In the genomic region with DNA sequence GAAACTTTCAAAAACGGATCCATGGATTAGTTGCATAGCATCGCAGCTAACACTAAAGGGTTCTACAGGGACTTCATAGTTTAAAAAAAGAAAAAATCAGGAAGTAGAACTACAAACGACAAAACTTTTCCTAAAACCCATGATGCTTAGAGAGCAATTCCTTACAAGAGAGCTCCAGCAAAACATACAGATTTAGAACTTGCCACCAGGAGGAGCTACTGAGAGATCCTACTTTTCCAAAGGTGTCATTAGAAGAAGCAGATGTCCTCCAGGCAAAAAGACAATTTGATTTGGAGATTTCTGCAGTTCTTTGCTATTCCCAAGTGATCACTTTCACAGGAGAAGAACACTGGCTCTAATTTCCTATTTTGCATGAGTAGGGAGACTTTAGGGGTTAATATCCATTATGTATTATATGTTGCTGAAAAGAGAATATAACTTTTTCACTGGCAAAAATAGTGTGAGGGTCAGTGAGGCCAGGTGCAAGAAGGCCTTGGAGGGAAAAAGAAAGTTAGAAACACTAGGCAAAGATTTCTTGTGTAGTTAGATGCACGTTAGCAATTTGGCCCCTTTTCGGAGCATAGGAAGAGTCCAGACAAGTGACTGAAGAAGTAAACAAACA, we compare ENCODE assay signal across 8 cellular contexts.
DNase-seq lines count a peak whose midpoint lies in the region; ATAC-seq, FAIRE-seq and TF ChIP-seq lines count a peak whose summit lies in the region.

No MANE protein-coding gene starts in this region.

- H3K9me2 ChIP-seq in PC-9 (ENCODE audit: insufficient read depth): no peaks in the 10 kb centered on the region

- no peak overlapping the region for H3K27ac Mint-ChIP-seq in activated naive CD4-positive, alpha-beta T cell treated with anti-CD3 and anti-CD28 coated beads, Interleukin-2, amount 10 ng/mL, durations not matched to agents 7 days and 5 days

- H3K4me1 Mint-ChIP-seq in activated naive CD4-positive, alpha-beta T cell treated with anti-CD3 and anti-CD28 coated beads, Interleukin-2, amount 10 ng/mL, durations not matched to agents 7 days and 5 days: no peaks in the 10 kb centered on the region

- H2AFZ ChIP-seq in PC-9: no peak overlapping the region

- H3K27me3 Mint-ChIP-seq in activated naive CD4-positive, alpha-beta T cell treated with anti-CD3 and anti-CD28 coated beads, Interleukin-2, amount 10 ng/mL, durations not matched to agents 7 days and 5 days: no peaks in the 10 kb centered on the region

- BruUV-seq in PC-9 (replicated peaks; lab: Mats Ljungman, UMichigan): no TSS peak

- H3K4me1 ChIP-seq in PC-9 (replicated peaks; ENCODE audit: insufficient read depth): no peaks in the 10 kb centered on the region
- H3K4me1 ChIP-seq in pancreas: no peaks in the 10 kb centered on the region

- ATAC-seq in pancreas (peak in 3 of 4 donors; percentile 43 to 53 (median 47)), HG03469 (IDR thresholded peaks at IDR 0.05; ENCODE audit: unreplicated experiment) (no peak)

- H3K4me2 ChIP-seq in PC-9: no peak overlapping the region

- WGBS in pancreas, 2 donors: 30 to 37% methylated on average over 5 of the region's 5 CpGs

- no peak overlapping the region for H3K4me3 ChIP-seq in PC-9
- no peak overlapping the region for H3K4me3 ChIP-seq in pancreas

- H3K27me3 ChIP-seq in PC-9 (ENCODE audit: insufficient read depth, low read depth) (no peaks in the 10 kb centered on the region), pancreas (no peaks in the 10 kb centered on the region)

- H3K9me3 Mint-ChIP-seq in activated naive CD4-positive, alpha-beta T cell treated with anti-CD3 and anti-CD28 coated beads, Interleukin-2, amount 10 ng/mL, durations not matched to agents 7 days and 5 days: no peaks in the 10 kb centered on the region

- FAIRE-seq in pancreas (lab: Jason Lieb, UNC): no peak

- no peaks in the 10 kb centered on the region for H3F3A ChIP-seq in PC-9 (ENCODE audit: insufficient read depth, low read depth)

- H3K4me3 Mint-ChIP-seq in activated naive CD4-positive, alpha-beta T cell treated with anti-CD3 and anti-CD28 coated beads, Interleukin-2, amount 10 ng/mL, durations not matched to agents 7 days and 5 days: no peak overlapping the region

- no peak overlapping the region for H3K27ac ChIP-seq in PC-9
- no peak overlapping the region for H3K27ac ChIP-seq in pancreas

- CTCF ChIA-PET in activated naive CD4-positive, alpha-beta T cell treated with anti-CD3 and anti-CD28 coated beads, Interleukin-2, amount 10 ng/mL, durations not matched to agents 7 days and 5 days (lab: Charles Lee): interaction anchor here (0.5 to 1.4 kb wide), 9 partner anchors 9 to 402 kb away, joined by 3 to 12 read pairs (median 3); no protein-coding TSS in a partner anchor
- CTCF ChIA-PET in PC-9 (lab: Charles Lee): interaction anchor here (0.7 kb wide), 1 partner anchor 609 kb away, joined by 3 read pairs; no protein-coding TSS in a partner anchor

- POLR2A ChIA-PET in PC-9 (lab: Charles Lee; ENCODE audit: unreplicated experiment): no interaction called here

- peak; percentile 30 for DNase-seq in activated naive CD4-positive, alpha-beta T cell treated with anti-CD3 and anti-CD28 coated beads, Interleukin-2, amount 10 ng/mL, durations not matched to agents 7 days and 5 days
- DNase-seq in activated naive CD4-positive, alpha-beta T cell (lab: John Stamatoyannopoulos, UW): no peak
- peak; percentile 35 for DNase-seq in HS-5 (ENCODE audit: low read depth)
- DNase-seq in PC-9: peak; percentile 3 to 54
- peak; percentile 20 for DNase-seq in epidermal melanocyte (ENCODE audit: insufficient read length, low spot score)
- peak in 1 of 6 donors; percentile 33 for DNase-seq in pancreas
- DNase-seq in cortex of kidney (lab: John Stamatoyannopoulos, UW): no peak

- no peaks in the 10 kb centered on the region for H3K79me2 ChIP-seq in PC-9 (ENCODE audit: low read depth)

- H4K20me1 ChIP-seq in PC-9 (ENCODE audit: insufficient read depth): no peaks in the 10 kb centered on the region

- intact Hi-C loops in PC-9 (cut with micrococcal nuclease; ENCODE audit: unreplicated experiment): loop anchor here (2.0 to 10.0 kb wide), 2 partner anchors 280 to 402 kb away; no protein-coding TSS in a partner anchor
- intact Hi-C loops in pancreas (cut with DNase I): loop anchor here in 1 of 3 donors (10.0 kb wide), 1 partner anchor 282 kb away; no protein-coding TSS in a partner anchor

- no peaks in the 10 kb centered on the region for H3K36me3 Mint-ChIP-seq in activated naive CD4-positive, alpha-beta T cell treated with anti-CD3 and anti-CD28 coated beads, Interleukin-2, amount 10 ng/mL, durations not matched to agents 7 days and 5 days

- H3K36me3 ChIP-seq in PC-9 (ENCODE audit: low read depth) (no peaks in the 10 kb centered on the region), pancreas (no peaks in the 10 kb centered on the region)

- no peaks in the 10 kb centered on the region for H3K9me3 ChIP-seq in PC-9 (ENCODE audit: insufficient read depth, low read depth)
- no peaks in the 10 kb centered on the region for H3K9me3 ChIP-seq in pancreas

- peak; percentile 76 for TF ChIP-seq CTCF in PC-9 (conservative IDR thresholded peaks at IDR 0.05)
- peak; percentile 23 to 67 (median 49) for TF ChIP-seq CTCF in pancreas (IDR thresholded peaks at IDR 0.05)

Comparison
In these comparisons a context has a peak if more than half of its experiments do, and no peak if none do; other contexts are left out.
1. DNase-seq: peak in activated naive CD4-positive, alpha-beta T cell treated with anti-CD3 and anti-CD28 coated beads, Interleukin-2, amount 10 ng/mL, durations not matched to agents 7 days and 5 days (single experiment), HS-5 (single experiment), PC-9 (2 of 2) and epidermal melanocyte (single experiment); none in activated naive CD4-positive, alpha-beta T cell (0 of 4) and cortex of kidney (single experiment).